In the genomic region with DNA sequence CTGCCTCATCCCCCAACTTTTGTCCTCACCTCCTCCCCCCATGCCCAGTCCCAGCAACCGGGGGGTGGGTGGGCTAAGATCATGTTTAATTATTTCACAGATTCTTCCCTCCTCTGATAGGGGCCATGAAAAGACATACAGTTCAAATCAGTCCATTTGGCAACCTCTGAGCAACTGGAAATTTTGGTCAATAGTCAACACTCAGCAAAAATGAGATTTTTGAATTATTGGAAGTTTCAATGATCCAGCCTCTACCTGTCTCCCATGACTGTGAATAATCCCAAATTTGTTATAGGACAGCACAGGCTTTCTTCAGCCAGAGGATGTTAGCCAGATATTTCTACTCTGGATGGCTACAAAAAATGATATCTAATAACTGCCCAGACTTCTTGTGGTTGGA, we compare ENCODE assay signal across 33 cellular contexts.
"Had no signal": no experiment of that assay in that cellular context is flagged by ENCODE, and none has a peak within 500 bp of the region (broad histone marks: within the 10 kb centered on the region; RNA-seq: fewer than 3 reads in every experiment).

No MANE protein-coding gene starts in this region.

- FAIRE-seq: astrocyte, bronchial epithelial cell had no signal

- H3K27ac ChIP-seq: adrenal gland, ascending aorta, body of pancreas, brain microvascular endothelial cell, breast epithelium, cardiac muscle cell had no signal

- ATAC-seq: activated naive CD4-positive, alpha-beta T cell treated with anti-CD3 and anti-CD28 coated beads, Interleukin-2, amount 50 U/mL, for 72 hours; activated T-cell treated with anti-CD3 and anti-CD28 coated beads, Interleukin-2, amount 50 U/mL, for 4 hours; activated T-cell treated with anti-CD3 and anti-CD28 coated beads, Interleukin-2, amount 50 U/mL, for 72 hours; activated T-helper 17 cell treated with anti-CD3 and anti-CD28 coated beads, Interleukin-2, amount 50 U/mL, for 72 hours; body of pancreas had no signal

- H3K4me3 ChIP-seq: adrenal gland, ascending aorta, body of pancreas, breast epithelium, cardiac muscle cell had no signal

- H3K36me3 ChIP-seq: adrenal gland, ascending aorta, brain microvascular endothelial cell, breast epithelium, cardiac muscle cell had no signal

- DNase-seq: activated effector memory CD4-positive, alpha-beta T cell treated with anti-CD3 and anti-CD28 coated beads, Interleukin-2, amount 50 U/mL, for 16 hours; activated effector memory CD4-positive, alpha-beta T cell treated with Interleukin-2 at 50 U/mL for 16 hours; activated gamma-delta T cell; activated gamma-delta T cell treated with Interleukin-2 at 50 U/mL for 16 hours; activated naive CD4-positive, alpha-beta T cell; activated naive CD4-positive, alpha-beta T cell treated with anti-CD3 and anti-CD28 coated beads for 36 hours; activated naive CD4-positive, alpha-beta T cell treated with anti-CD3 and anti-CD28 coated beads, Interleukin-2, amount 10 ng/mL, durations not matched to agents 7 days and 5 days; activated naive CD4-positive, alpha-beta T cell treated with anti-CD3 and anti-CD28 coated beads, Interleukin-2, amount 50 U/mL, for 16 hours; activated naive CD4-positive, alpha-beta T cell treated with Interleukin-2 at 50 U/mL for 16 hours; activated naive CD8-positive, alpha-beta T cell treated with anti-CD3 and anti-CD28 coated beads for 36 hours; activated naive CD8-positive, alpha-beta T cell treated with anti-CD3 and anti-CD28 coated beads, Interleukin-2, amount 10 ng/mL, durations not matched to agents 7 days and 5 days; activated naive CD8-positive, alpha-beta T cell treated with anti-CD3 and anti-CD28 coated beads, Interleukin-2, amount 50 U/mL, for 24 hours; activated T-cell treated with anti-CD3 and anti-CD28 coated beads, Interleukin-2, amount 50 U/mL, for 24 hours; activated T-cell treated with anti-CD3 and anti-CD28 coated beads, Interleukin-2, amount 50 U/mL, for 4 hours; activated T-cell treated with anti-CD3 and anti-CD28 coated beads, Interleukin-2, amount 50 U/mL, for 48 hours; activated T-cell treated with anti-CD3 and anti-CD28 coated beads, Interleukin-2, amount 50 U/mL, for 72 hours; adrenal gland; amniotic stem cell; amygdala; anterior cingulate cortex; aorta; body of pancreas; brain microvascular endothelial cell; caudate nucleus; central memory CD4-positive, alpha-beta T cell; cerebellar nuclear complex had no signal

- H3K9me3 ChIP-seq: adrenal gland, ascending aorta, body of pancreas, breast epithelium had no signal

- H3K4me1 ChIP-seq: ascending aorta, body of pancreas, breast epithelium had no signal

- H3K27me3 ChIP-seq: adrenal gland, ascending aorta, body of pancreas, brain microvascular endothelial cell, breast epithelium, cardiac muscle cell had no signal
